In the genomic region with DNA sequence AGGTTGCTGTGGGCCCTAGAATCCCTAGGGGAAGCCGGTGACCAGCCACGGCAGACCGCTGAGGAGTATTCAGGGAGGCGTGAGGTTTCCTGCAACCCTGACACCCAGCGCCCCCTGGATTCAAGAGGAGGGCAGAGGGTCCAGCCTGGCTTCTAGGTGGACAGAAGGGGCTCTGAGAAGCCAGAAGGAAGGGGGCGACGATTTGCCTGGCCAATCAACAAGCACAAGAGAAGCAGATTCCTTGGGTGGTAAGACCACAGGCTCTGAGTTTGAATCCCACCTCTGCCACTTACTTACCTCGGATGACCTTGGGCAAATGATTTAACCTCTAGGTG, we compare ENCODE assay signal across 2 cellular contexts.
TF ChIP-seq lines count a peak whose summit lies in the region.

No MANE protein-coding gene starts in this region.

TF ChIP-seq in GM23338, 12 proteins besides CTCF, POLR2A, EP300 and RAD21 (continued from another document):
- TF ChIP-seq, protein P1, sequence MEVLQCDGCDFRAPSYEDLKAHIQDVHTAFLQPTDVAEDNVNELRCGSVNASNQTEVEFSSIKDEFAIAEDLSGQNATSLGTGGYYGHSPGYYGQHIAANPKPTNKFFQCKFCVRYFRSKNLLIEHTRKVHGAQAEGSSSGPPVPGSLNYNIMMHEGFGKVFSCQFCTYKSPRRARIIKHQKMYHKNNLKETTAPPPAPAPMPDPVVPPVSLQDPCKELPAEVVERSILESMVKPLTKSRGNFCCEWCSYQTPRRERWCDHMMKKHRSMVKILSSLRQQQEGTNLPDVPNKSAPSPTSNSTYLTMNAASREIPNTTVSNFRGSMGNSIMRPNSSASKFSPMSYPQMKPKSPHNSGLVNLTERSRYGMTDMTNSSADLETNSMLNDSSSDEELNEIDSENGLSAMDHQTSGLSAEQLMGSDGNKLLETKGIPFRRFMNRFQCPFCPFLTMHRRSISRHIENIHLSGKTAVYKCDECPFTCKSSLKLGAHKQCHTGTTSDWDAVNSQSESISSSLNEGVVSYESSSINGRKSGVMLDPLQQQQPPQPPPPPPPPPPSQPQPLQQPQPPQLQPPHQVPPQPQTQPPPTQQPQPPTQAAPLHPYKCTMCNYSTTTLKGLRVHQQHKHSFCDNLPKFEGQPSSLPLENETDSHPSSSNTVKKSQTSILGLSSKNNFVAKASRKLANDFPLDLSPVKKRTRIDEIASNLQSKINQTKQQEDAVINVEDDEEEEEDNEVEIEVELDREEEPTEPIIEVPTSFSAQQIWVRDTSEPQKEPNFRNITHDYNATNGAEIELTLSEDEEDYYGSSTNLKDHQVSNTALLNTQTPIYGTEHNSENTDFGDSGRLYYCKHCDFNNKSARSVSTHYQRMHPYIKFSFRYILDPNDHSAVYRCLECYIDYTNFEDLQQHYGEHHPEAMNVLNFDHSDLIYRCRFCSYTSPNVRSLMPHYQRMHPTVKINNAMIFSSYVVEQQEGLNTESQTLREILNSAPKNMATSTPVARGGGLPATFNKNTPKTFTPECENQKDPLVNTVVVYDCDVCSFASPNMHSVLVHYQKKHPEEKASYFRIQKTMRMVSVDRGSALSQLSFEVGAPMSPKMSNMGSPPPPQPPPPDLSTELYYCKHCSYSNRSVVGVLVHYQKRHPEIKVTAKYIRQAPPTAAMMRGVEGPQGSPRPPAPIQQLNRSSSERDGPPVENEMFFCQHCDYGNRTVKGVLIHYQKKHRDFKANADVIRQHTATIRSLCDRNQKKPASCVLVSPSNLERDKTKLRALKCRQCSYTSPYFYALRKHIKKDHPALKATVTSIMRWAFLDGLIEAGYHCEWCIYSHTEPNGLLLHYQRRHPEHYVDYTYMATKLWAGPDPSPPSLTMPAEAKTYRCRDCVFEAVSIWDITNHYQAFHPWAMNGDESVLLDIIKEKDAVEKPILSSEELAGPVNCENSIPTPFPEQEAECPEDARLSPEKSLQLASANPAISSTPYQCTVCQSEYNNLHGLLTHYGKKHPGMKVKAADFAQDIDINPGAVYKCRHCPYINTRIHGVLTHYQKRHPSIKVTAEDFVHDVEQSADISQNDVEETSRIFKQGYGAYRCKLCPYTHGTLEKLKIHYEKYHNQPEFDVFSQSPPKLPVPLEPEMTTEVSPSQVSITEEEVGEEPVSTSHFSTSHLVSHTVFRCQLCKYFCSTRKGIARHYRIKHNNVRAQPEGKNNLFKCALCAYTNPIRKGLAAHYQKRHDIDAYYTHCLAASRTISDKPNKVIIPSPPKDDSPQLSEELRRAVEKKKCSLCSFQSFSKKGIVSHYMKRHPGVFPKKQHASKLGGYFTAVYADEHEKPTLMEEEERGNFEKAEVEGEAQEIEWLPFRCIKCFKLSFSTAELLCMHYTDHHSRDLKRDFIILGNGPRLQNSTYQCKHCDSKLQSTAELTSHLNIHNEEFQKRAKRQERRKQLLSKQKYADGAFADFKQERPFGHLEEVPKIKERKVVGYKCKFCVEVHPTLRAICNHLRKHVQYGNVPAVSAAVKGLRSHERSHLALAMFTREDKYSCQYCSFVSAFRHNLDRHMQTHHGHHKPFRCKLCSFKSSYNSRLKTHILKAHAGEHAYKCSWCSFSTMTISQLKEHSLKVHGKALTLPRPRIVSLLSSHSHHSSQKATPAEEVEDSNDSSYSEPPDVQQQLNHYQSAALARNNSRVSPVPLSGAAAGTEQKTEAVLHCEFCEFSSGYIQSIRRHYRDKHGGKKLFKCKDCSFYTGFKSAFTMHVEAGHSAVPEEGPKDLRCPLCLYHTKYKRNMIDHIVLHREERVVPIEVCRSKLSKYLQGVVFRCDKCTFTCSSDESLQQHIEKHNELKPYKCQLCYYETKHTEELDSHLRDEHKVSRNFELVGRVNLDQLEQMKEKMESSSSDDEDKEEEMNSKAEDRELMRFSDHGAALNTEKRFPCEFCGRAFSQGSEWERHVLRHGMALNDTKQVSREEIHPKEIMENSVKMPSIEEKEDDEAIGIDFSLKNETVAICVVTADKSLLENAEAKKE (CRISPR knock-in tag; IDR thresholded peaks at IDR 0.05) = no peak
- TF ChIP-seq EZH2phosphoT487 (IDR thresholded peaks at IDR 0.05; ENCODE audit: unreplicated experiment) (no peak), ZNF331 (CRISPR knock-in tag; IDR thresholded peaks at IDR 0.05; ENCODE audit: low read depth) (no peak), JUNB (IDR thresholded peaks at IDR 0.05; ENCODE audit: unreplicated experiment) (no peak), ZNF114 (CRISPR knock-in tag; IDR thresholded peaks at IDR 0.05) (no peak)
- TF ChIP-seq, protein P2, sequence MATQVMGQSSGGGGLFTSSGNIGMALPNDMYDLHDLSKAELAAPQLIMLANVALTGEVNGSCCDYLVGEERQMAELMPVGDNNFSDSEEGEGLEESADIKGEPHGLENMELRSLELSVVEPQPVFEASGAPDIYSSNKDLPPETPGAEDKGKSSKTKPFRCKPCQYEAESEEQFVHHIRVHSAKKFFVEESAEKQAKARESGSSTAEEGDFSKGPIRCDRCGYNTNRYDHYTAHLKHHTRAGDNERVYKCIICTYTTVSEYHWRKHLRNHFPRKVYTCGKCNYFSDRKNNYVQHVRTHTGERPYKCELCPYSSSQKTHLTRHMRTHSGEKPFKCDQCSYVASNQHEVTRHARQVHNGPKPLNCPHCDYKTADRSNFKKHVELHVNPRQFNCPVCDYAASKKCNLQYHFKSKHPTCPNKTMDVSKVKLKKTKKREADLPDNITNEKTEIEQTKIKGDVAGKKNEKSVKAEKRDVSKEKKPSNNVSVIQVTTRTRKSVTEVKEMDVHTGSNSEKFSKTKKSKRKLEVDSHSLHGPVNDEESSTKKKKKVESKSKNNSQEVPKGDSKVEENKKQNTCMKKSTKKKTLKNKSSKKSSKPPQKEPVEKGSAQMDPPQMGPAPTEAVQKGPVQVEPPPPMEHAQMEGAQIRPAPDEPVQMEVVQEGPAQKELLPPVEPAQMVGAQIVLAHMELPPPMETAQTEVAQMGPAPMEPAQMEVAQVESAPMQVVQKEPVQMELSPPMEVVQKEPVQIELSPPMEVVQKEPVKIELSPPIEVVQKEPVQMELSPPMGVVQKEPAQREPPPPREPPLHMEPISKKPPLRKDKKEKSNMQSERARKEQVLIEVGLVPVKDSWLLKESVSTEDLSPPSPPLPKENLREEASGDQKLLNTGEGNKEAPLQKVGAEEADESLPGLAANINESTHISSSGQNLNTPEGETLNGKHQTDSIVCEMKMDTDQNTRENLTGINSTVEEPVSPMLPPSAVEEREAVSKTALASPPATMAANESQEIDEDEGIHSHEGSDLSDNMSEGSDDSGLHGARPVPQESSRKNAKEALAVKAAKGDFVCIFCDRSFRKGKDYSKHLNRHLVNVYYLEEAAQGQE (IDR thresholded peaks at IDR 0.05; ENCODE audit: unreplicated experiment) = no peak

TF ChIP-seq in HEK293, 187 proteins besides CTCF, POLR2A, EP300 and RAD21 (continued from another document):
- TF ChIP-seq, protein P3, sequence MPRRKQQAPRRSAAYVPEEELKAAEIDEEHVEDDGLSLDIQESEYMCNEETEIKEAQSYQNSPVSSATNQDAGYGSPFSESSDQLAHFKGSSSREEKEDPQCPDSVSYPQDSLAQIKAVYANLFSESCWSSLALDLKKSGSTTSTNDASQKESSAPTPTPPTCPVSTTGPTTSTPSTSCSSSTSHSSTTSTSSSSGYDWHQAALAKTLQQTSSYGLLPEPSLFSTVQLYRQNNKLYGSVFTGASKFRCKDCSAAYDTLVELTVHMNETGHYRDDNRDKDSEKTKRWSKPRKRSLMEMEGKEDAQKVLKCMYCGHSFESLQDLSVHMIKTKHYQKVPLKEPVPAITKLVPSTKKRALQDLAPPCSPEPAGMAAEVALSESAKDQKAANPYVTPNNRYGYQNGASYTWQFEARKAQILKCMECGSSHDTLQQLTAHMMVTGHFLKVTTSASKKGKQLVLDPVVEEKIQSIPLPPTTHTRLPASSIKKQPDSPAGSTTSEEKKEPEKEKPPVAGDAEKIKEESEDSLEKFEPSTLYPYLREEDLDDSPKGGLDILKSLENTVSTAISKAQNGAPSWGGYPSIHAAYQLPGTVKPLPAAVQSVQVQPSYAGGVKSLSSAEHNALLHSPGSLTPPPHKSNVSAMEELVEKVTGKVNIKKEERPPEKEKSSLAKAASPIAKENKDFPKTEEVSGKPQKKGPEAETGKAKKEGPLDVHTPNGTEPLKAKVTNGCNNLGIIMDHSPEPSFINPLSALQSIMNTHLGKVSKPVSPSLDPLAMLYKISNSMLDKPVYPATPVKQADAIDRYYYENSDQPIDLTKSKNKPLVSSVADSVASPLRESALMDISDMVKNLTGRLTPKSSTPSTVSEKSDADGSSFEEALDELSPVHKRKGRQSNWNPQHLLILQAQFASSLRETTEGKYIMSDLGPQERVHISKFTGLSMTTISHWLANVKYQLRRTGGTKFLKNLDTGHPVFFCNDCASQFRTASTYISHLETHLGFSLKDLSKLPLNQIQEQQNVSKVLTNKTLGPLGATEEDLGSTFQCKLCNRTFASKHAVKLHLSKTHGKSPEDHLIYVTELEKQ (tag by site-specific recombination; IDR thresholded peaks at IDR 0.05; ENCODE audit: borderline replicate concordance) = no peak
- TF ChIP-seq ZNF501 (tag by site-specific recombination; IDR thresholded peaks at IDR 0.05) = no peak
- no peak for TF ChIP-seq ZNF132 (tag by site-specific recombination; IDR thresholded peaks at IDR 0.05; ENCODE audit: borderline replicate concordance)
- TF ChIP-seq, protein P4, sequence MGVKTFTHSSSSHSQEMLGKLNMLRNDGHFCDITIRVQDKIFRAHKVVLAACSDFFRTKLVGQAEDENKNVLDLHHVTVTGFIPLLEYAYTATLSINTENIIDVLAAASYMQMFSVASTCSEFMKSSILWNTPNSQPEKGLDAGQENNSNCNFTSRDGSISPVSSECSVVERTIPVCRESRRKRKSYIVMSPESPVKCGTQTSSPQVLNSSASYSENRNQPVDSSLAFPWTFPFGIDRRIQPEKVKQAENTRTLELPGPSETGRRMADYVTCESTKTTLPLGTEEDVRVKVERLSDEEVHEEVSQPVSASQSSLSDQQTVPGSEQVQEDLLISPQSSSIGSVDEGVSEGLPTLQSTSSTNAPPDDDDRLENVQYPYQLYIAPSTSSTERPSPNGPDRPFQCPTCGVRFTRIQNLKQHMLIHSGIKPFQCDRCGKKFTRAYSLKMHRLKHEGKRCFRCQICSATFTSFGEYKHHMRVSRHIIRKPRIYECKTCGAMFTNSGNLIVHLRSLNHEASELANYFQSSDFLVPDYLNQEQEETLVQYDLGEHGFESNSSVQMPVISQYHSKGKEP (tag by site-specific recombination; IDR thresholded peaks at IDR 0.05) = no peak
- TF ChIP-seq ZNF211 (tag by site-specific recombination; IDR thresholded peaks at IDR 0.05; ENCODE audit: low read depth) = no peak
- no peak for TF ChIP-seq BCL11A (tag by site-specific recombination; IDR thresholded peaks at IDR 0.05; ENCODE audit: low read depth)
- TF ChIP-seq ZNF585B (tag by site-specific recombination; IDR thresholded peaks at IDR 0.05) = no peak
